16 cellular contexts compared by ENCODE assay signal in the genomic region with DNA sequence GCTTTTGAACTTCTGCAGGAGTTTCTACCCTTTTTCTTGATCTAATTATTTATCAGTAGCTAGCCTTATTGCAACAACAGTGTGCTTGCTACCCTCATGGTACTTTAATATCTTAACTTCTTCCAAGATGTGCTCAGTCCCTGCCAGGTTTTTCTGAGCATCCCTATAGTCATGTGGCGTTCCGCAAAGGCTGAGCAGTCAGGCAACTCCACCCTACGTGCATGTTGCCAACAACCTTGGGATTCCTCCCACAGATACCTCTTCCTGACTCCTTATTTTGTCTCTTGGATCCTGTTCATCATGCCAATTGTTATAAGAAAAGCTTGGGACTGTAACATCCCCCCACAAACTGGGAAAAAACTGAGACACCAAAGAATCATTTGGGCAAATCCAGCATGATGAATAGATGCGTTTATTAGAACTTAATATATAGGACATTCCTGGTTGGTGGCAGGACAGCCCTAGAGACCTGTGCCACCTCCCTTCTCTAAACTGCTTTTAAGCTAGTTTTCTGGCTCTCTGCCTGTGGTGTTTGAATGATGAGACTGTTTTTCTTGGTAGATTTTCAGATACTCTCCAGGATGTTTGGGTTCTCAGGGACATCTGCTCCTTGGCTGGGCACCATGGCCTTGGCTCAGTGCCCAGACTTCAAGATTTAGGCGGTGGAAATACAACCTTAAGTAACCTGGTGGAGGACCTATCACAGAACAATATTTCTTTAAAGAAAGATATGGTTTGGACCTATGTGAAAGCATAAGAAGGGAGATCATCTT. TPM values are rescaled to one million over a fixed set of nuclear protein-coding genes. Genes with fewer than 3 reads are reported as not detected.
DNase-seq lines count a peak whose midpoint lies in the region; ATAC-seq, FAIRE-seq and TF ChIP-seq lines count a peak whose summit lies in the region.
"Had no signal": no experiment of that assay in that cellular context is flagged by ENCODE, and none has a peak within 500 bp of the region (broad histone marks: within the 10 kb centered on the region; RNA-seq: fewer than 3 reads in every experiment).

No MANE protein-coding gene starts in this region.

- WGBS in thyroid gland, 2 donors: 31 to 35% methylated on average over 5 of the region's 5 CpGs

- H3K27ac ChIP-seq in fibroblast of lung (ENCODE audit: insufficient read depth, low read length) (no peak overlapping the region), thyroid gland (no peak overlapping the region)
- H3K27ac ChIP-seq: 22Rv1, hepatocyte had no signal

- DNase-seq in NCI-H1417 (lab: John Stamatoyannopoulos, UW) (peak in 2 of 3 experiments; percentile 4 to 8), NCI-H1417 treated with DMSO at 0.1 percent for 48 hours (lab: John Stamatoyannopoulos, UW) (no peak), NCI-H82 (lab: John Stamatoyannopoulos, UW) (peak; percentile 97), fibroblast of lung (ENCODE audit: low read depth in 2 of 2) (peak; percentile 28 to 37), thyroid gland (peak; percentile 77 to 79), HEK293T (ENCODE audit: extremely low spot score) (no peak), urothelium cell line (ENCODE audit: low spot score) (no peak)
- DNase-seq: activated CD8-positive, alpha-beta memory T cell treated with anti-CD3 and anti-CD28 coated beads, Interleukin-2, amount 50 U/mL, for 4 hours; amniotic stem cell; effector CD8-positive, alpha-beta T cell; mesendoderm; NCI-H1048 had no signal

- H4K20me1 ChIP-seq in fibroblast of lung (ENCODE audit: control insufficient read depth, extremely low read depth, insufficient read depth, low read length): no peaks in the 10 kb centered on the region

- intact Hi-C loops in thyroid gland (cut with DNase I): no loop called here

- no peak overlapping the region for H3K9ac ChIP-seq in fibroblast of lung (ENCODE audit: insufficient read depth, low read length)

- no peaks in the 10 kb centered on the region for H3K4me1 ChIP-seq in fibroblast of lung (ENCODE audit: control insufficient read depth, extremely low read depth, insufficient read depth, low read length)
- H3K4me1 ChIP-seq in thyroid gland: peaks cover 5 to 12% of the 10 kb centered on the region in 2 donors

- no peak overlapping the region for H2AFZ ChIP-seq in fibroblast of lung (ENCODE audit: low read length)
- H2AFZ ChIP-seq: hepatocyte had no signal

- TF ChIP-seq CTCF in fibroblast of lung (conservative IDR thresholded peaks at IDR 0.05 in 1 of 2, IDR thresholded peaks at IDR 0.05 in 1 of 2; ENCODE audit: low read depth in 1 of 2, low read length in 2 of 2) (no peak), thyroid gland (IDR thresholded peaks at IDR 0.05) (no peak)

- no peaks in the 10 kb centered on the region for H3K36me3 ChIP-seq in fibroblast of lung (ENCODE audit: control insufficient read depth, insufficient read depth, low read length)
- H3K36me3 ChIP-seq in thyroid gland: no peaks in the 10 kb centered on the region

- TF ChIP-seq POLR2A in thyroid gland (IDR thresholded peaks at IDR 0.05): no peak

- no peaks in the 10 kb centered on the region for H3K79me2 ChIP-seq in fibroblast of lung (ENCODE audit: control insufficient read depth, insufficient read depth, low read length)
- H3K79me2 ChIP-seq: hepatocyte had no signal

- no peak overlapping the region for H3K4me3 ChIP-seq in fibroblast of lung (replicated peaks in 1 of 4; ENCODE audit: control extremely low read depth in 1 of 4, insufficient read depth in 1 of 4, low read depth in 3 of 4, low read length in 4 of 4)
- no peak overlapping the region for H3K4me3 ChIP-seq in thyroid gland (replicated peaks in 1 of 3)
- H3K4me3 ChIP-seq: hepatocyte had no signal

- CTCF ChIA-PET in HEK293T (lab: Yijun Ruan, JAX): no interaction called here

- H3K27me3 ChIP-seq in fibroblast of lung (ENCODE audit: control insufficient read depth, insufficient read depth, low read length) (peaks cover 3% of the 10 kb centered on the region), thyroid gland (no peaks in the 10 kb centered on the region)
- H3K27me3 ChIP-seq: hepatocyte had no signal

- H3K9me3 ChIP-seq in fibroblast of lung (ENCODE audit: control insufficient read depth, insufficient read depth, low read depth, low read length) (no peaks in the 10 kb centered on the region), thyroid gland (no peaks in the 10 kb centered on the region)

- no peak for ATAC-seq in GM19351 (IDR thresholded peaks at IDR 0.05; ENCODE audit: unreplicated experiment)

- H3K4me2 ChIP-seq in fibroblast of lung (ENCODE audit: extremely low read depth, insufficient read depth, low read length): no peak overlapping the region
- H3K4me2 ChIP-seq: hepatocyte had no signal

- POLR2A ChIA-PET in HEK293T (lab: Yijun Ruan, JAX): no interaction called here

- no peak for FAIRE-seq in urothelium cell line (lab: Jason Lieb, UNC)
- FAIRE-seq: TTC549 had no signal

TF ChIP-seq in HEK293T, 16 proteins besides CTCF, POLR2A, EP300 and RAD21:
- TF ChIP-seq, protein P1, sequence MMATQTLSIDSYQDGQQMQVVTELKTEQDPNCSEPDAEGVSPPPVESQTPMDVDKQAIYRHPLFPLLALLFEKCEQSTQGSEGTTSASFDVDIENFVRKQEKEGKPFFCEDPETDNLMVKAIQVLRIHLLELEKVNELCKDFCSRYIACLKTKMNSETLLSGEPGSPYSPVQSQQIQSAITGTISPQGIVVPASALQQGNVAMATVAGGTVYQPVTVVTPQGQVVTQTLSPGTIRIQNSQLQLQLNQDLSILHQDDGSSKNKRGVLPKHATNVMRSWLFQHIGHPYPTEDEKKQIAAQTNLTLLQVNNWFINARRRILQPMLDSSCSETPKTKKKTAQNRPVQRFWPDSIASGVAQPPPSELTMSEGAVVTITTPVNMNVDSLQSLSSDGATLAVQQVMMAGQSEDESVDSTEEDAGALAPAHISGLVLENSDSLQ (IDR thresholded peaks at IDR 0.05): no peak
- no peak for TF ChIP-seq ARNT (IDR thresholded peaks at IDR 0.05)
- TF ChIP-seq FOXA1 (IDR thresholded peaks at IDR 0.05): no peak
- no peak for TF ChIP-seq LEF1 (IDR thresholded peaks at IDR 0.05; ENCODE audit: borderline replicate concordance)
- no peak for TF ChIP-seq SP1 (IDR thresholded peaks at IDR 0.05)
- no peak for TF ChIP-seq L3MBTL2 (conservative IDR thresholded peaks at IDR 0.05)
- no peak for TF ChIP-seq CTBP1 (IDR thresholded peaks at IDR 0.05; ENCODE audit: borderline replicate concordance)
- TF ChIP-seq ELF4 (IDR thresholded peaks at IDR 0.05): no peak
- no peak for TF ChIP-seq TARDBP (IDR thresholded peaks at IDR 0.05)
- no peak for TF ChIP-seq BHLHE40 (IDR thresholded peaks at IDR 0.05; ENCODE audit: borderline replicate concordance)
- no peak for TF ChIP-seq HDGF (IDR thresholded peaks at IDR 0.05; ENCODE audit: borderline replicate concordance)
- no peak for TF ChIP-seq FOXM1 (IDR thresholded peaks at IDR 0.05; ENCODE audit: borderline replicate concordance)
- no peak for TF ChIP-seq SUZ12 (IDR thresholded peaks at IDR 0.05)
- no peak for TF ChIP-seq FOXK2 (IDR thresholded peaks at IDR 0.05)
TF ChIP-seq in HEK293T: peak in this region for 0.

RNA-seq across cellular contexts. Expression of gene KCTD3, which starts 27.1 kb away (rescaled TPM):
- total RNA-seq in fibroblast of lung: 59.1 and 76.0 TPM in 2 replicates
- 55.1 and 65.5 TPM in 2 replicates for polyA plus RNA-seq in fibroblast of lung
- 35.2 and 41.9 TPM in 2 replicates for polyA plus RNA-seq in fibroblast of lung (2012)
- polyA minus RNA-seq in fibroblast of lung (ENCODE audit: low replicate concordance): 57.8 and 126 TPM in 2 replicates
- 10 to 100 TPM; 41.4 to 66.4 (median 52.3) TPM for total RNA-seq in thyroid gland

Comparison
In these comparisons a context has a peak if more than half of its experiments do, and no peak if none do; other contexts are left out.
1. DNase-seq: peak in NCI-H1417 (2 of 3), NCI-H82 (single experiment), fibroblast of lung (2 of 2) and thyroid gland (2 of 2); none in NCI-H1417 treated with DMSO at 0.1 percent for 48 hours (single experiment), HEK293T (single experiment) and urothelium cell line (single experiment).